13 cellular contexts compared by ENCODE assay signal in genomic region chr18:59220784-59221765, GRCh38. TPM values are rescaled to one million over a fixed set of nuclear protein-coding genes. Genes with fewer than 3 reads are reported as not detected.
A peak's percentile ranks its signal among the peaks of the same experiment; 100 is the strongest.
DNase-seq lines count a peak whose midpoint lies in the region; ATAC-seq, FAIRE-seq and TF ChIP-seq lines count a peak whose summit lies in the region.
"Had no signal": no experiment of that assay in that cellular context is flagged by ENCODE, and none has a peak within 500 bp of the region (broad histone marks: within the 10 kb centered on the region; RNA-seq: fewer than 3 reads in every experiment).

No MANE protein-coding gene starts in this region.

- peak overlapping the region; percentile 71 for H3K4me2 ChIP-seq in parathyroid adenoma (ENCODE audit: low read length)
- no peak overlapping the region for H3K4me2 ChIP-seq in MM.1S (ENCODE audit: low read depth, low read length)

- TF ChIP-seq CTCF in endodermal cell (conservative IDR thresholded peaks at IDR 0.05), result no peak
- no peak for TF ChIP-seq CTCF in parathyroid adenoma (IDR thresholded peaks at IDR 0.05)
- no peak for TF ChIP-seq CTCF in MM.1S (IDR thresholded peaks at IDR 0.05; ENCODE audit: low read length)

- H3K36me3 ChIP-seq in endodermal cell (ENCODE audit: control insufficient read depth, insufficient read depth, low read length) (no peaks in the 10 kb centered on the region), parathyroid adenoma (ENCODE audit: control insufficient read depth, insufficient read depth, low read length) (no peaks in the 10 kb centered on the region), MM.1S (replicated peaks; ENCODE audit: insufficient read depth, low read length) (no peaks in the 10 kb centered on the region)

- ATAC-seq in HG03469 (IDR thresholded peaks at IDR 0.05; ENCODE audit: unreplicated experiment), result no peak

- WGBS in endodermal cell (ENCODE audit: insufficient coverage in 1 of 2, insufficient read length in 1 of 2), 2 experiments, result 1 to 4% methylated on average over 13 to 47 of the region's 47 CpGs

- H3K27me3 Mint-ChIP-seq in endodermal cell (ENCODE audit: insufficient read depth), result peaks cover 99% of the 10 kb centered on the region

- H3K9me3 ChIP-seq in endodermal cell (ENCODE audit: control insufficient read depth, low read length) (no peaks in the 10 kb centered on the region), parathyroid adenoma (ENCODE audit: control insufficient read depth, low read length) (no peaks in the 10 kb centered on the region), MM.1S (replicated peaks; ENCODE audit: insufficient read depth, low read length) (no peaks in the 10 kb centered on the region)

- no peaks in the 10 kb centered on the region for H3K9me2 ChIP-seq in MM.1S (replicated peaks; ENCODE audit: insufficient read depth, low read length)

- peaks cover 14% of the 10 kb centered on the region for H3K4me1 Mint-ChIP-seq in endodermal cell

- H3K27me3 ChIP-seq in endodermal cell (ENCODE audit: control insufficient read depth, insufficient read depth, low read length, poor library complexity, severe bottlenecking) (peaks cover 100% of the 10 kb centered on the region), parathyroid adenoma (ENCODE audit: control insufficient read depth, insufficient read depth, low read length) (peaks cover 3% of the 10 kb centered on the region), MM.1S (replicated peaks; ENCODE audit: insufficient read depth, low read length) (no peaks in the 10 kb centered on the region)

- FAIRE-seq in HTR-8/SVneo (lab: Jason Lieb, UNC), result no peak
- FAIRE-seq: A204.1 had no signal

- H3K4me1 ChIP-seq in endodermal cell (ENCODE audit: control insufficient read depth, insufficient read depth, low read length) (no peaks in the 10 kb centered on the region), parathyroid adenoma (no peaks in the 10 kb centered on the region), MM.1S (ENCODE audit: low read length) (no peaks in the 10 kb centered on the region)

- H3K4me3 ChIP-seq in endodermal cell (ENCODE audit: low read length) (peak overlapping the region; percentile 79), parathyroid adenoma (ENCODE audit: low read depth, low read length) (peak overlapping the region; percentile 22), MM.1S (ENCODE audit: low read length) (no peak overlapping the region)
- H3K4me3 ChIP-seq: lung had no signal

- H3K79me2 ChIP-seq in parathyroid adenoma, result no peaks in the 10 kb centered on the region
- no peaks in the 10 kb centered on the region for H3K79me2 ChIP-seq in MM.1S (ENCODE audit: low read length)

- H3K27ac ChIP-seq in endodermal cell (ENCODE audit: low read depth, low read length), result no peak overlapping the region
- H3K27ac ChIP-seq in parathyroid adenoma, result no peak overlapping the region
- H3K27ac ChIP-seq in MM.1S (ENCODE audit: low read length), result no peak overlapping the region

- H3K9me3 Mint-ChIP-seq in endodermal cell, result no peaks in the 10 kb centered on the region
- H3K9me3 Mint-ChIP-seq: activated naive CD4-positive, alpha-beta T cell treated with anti-CD3 and anti-CD28 coated beads, Interleukin-2, amount 10 ng/mL, durations not matched to agents 7 days and 5 days had no signal

- H4K20me1 ChIP-seq in MM.1S (ENCODE audit: insufficient read depth, low read length), result no peaks in the 10 kb centered on the region

- peak; percentile 26 for DNase-seq in NCI-H2196 (lab: John Stamatoyannopoulos, UW; ENCODE audit: unreplicated experiment)
- DNase-seq in NCI-H2196 treated with DMSO at 0.1 percent for 48 hours (lab: John Stamatoyannopoulos, UW; ENCODE audit: unreplicated experiment), result no peak
- peak; percentile 60 for DNase-seq in NCI-H1105 treated with DMSO at 0.1 percent for 48 hours (lab: John Stamatoyannopoulos, UW)
- peak; percentile 75 for DNase-seq in endodermal cell
- no peak for DNase-seq in MM.1S
- no peak for DNase-seq in HTR-8/SVneo (ENCODE audit: insufficient read length, low spot score)
- DNase-seq: activated naive CD4-positive, alpha-beta T cell treated with anti-CD3 and anti-CD28 coated beads, Interleukin-2, amount 10 ng/mL, durations not matched to agents 7 days and 5 days; NCI-H1694 treated with DMSO at 0.1 percent for 48 hours had no signal

- no peaks in the 10 kb centered on the region for H3F3A ChIP-seq in MM.1S (ENCODE audit: insufficient read depth, low read length)

- H3K9ac ChIP-seq in endodermal cell (ENCODE audit: extremely low read depth, low read length, poor library complexity, severe bottlenecking) (no peak overlapping the region), parathyroid adenoma (no peak overlapping the region), MM.1S (ENCODE audit: low read length) (no peak overlapping the region)

- no peaks in the 10 kb centered on the region for H3K36me3 Mint-ChIP-seq in endodermal cell (ENCODE audit: low read depth)
- H3K36me3 Mint-ChIP-seq: activated naive CD4-positive, alpha-beta T cell treated with anti-CD3 and anti-CD28 coated beads, Interleukin-2, amount 10 ng/mL, durations not matched to agents 7 days and 5 days had no signal

- peak overlapping the region; percentile 62 for H3K4me3 Mint-ChIP-seq in endodermal cell
- H3K4me3 Mint-ChIP-seq: activated naive CD4-positive, alpha-beta T cell treated with anti-CD3 and anti-CD28 coated beads, Interleukin-2, amount 10 ng/mL, durations not matched to agents 7 days and 5 days had no signal

- H2AFZ ChIP-seq in parathyroid adenoma, result peak overlapping the region; percentile 68
- H2AFZ ChIP-seq in MM.1S (ENCODE audit: low read length), result no peak overlapping the region

- H3K27ac Mint-ChIP-seq in endodermal cell, result no peak overlapping the region
- H3K27ac Mint-ChIP-seq: activated naive CD4-positive, alpha-beta T cell treated with anti-CD3 and anti-CD28 coated beads, Interleukin-2, amount 10 ng/mL, durations not matched to agents 7 days and 5 days had no signal

RNA-seq across cellular contexts. Expression of gene GRP, which starts 1.1 kb away (rescaled TPM):
- 1 to 10 TPM; 4.4 to 6.5 TPM for total RNA-seq in endodermal cell
- polyA plus RNA-seq in endodermal cell (2013, experiment 1 of 2), result 1.2 TPM
- polyA plus RNA-seq in endodermal cell (2013, experiment 2 of 2), result 2.2 TPM
- total RNA-seq: urinary bladder had no signal
- polyA plus RNA-seq: urinary bladder had no signal

RNA-seq across cellular contexts. Expression of gene RAX, which starts 52.2 kb away (rescaled TPM):
- under 1 TPM in 1 of 2 donors, not detected in 1; 0.18 TPM for total RNA-seq in endodermal cell
- 0.25 TPM for polyA plus RNA-seq in endodermal cell (2013, experiment 1 of 2)
- polyA plus RNA-seq in endodermal cell (2013, experiment 2 of 2), result 0.29 TPM
- total RNA-seq: lung, urinary bladder had no signal
- polyA plus RNA-seq: urinary bladder had no signal

Comparison
In these comparisons a context has a peak if more than half of its experiments do, and no peak if none do; other contexts are left out.
1. DNase-seq: peak in NCI-H2196 (single experiment), NCI-H1105 treated with DMSO at 0.1 percent for 48 hours (single experiment) and endodermal cell (single experiment); none in NCI-H2196 treated with DMSO at 0.1 percent for 48 hours (single experiment), MM.1S (single experiment) and HTR-8/SVneo (single experiment).